In the genomic region with DNA sequence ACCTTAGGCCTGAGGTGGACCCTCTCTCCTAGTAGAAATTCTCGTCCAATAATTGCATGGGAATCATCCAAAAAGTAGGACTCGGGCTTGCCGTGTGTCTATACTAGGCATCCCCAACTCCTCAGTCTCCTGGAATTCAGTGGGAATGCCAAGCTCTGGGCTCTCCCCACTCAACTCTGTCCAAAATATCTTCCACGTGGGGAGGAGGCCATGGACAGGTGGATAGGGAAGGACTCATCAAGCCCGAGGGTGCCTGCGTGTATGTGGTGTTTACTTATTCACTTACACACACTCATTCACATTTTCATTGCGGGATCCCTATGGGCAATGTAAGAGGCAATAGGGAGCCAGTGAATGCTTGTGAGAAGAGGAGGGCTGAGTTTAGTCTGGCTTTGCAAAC, we compare ENCODE assay signal across 32 cellular contexts.
"Had no signal": no experiment of that assay in that cellular context is flagged by ENCODE, and none has a peak within 500 bp of the region (broad histone marks: within the 10 kb centered on the region; RNA-seq: fewer than 3 reads in every experiment).

No MANE protein-coding gene starts in this region.

- H3K4me1 Mint-ChIP-seq: activated CD4-positive, alpha-beta memory T cell treated with anti-CD3 and anti-CD28 coated beads, Interleukin-2, amount 10 ng/mL, durations not matched to agents 7 days and 5 days; activated CD8-positive, alpha-beta memory T cell treated with anti-CD3 and anti-CD28 coated beads, Interleukin-2, amount 10 ng/mL, durations not matched to agents 7 days and 5 days; activated naive CD4-positive, alpha-beta T cell treated with anti-CD3 and anti-CD28 coated beads, Interleukin-2, amount 10 ng/mL, durations not matched to agents 7 days and 5 days; activated naive CD8-positive, alpha-beta T cell treated with anti-CD3 and anti-CD28 coated beads, Interleukin-2, amount 50 U/mL, for 24 hours had no signal

- H3K36me3 Mint-ChIP-seq: activated CD8-positive, alpha-beta memory T cell treated with anti-CD3 and anti-CD28 coated beads, Interleukin-2, amount 10 ng/mL, durations not matched to agents 7 days and 5 days; activated naive CD4-positive, alpha-beta T cell treated with anti-CD3 and anti-CD28 coated beads, Interleukin-2, amount 10 ng/mL, durations not matched to agents 7 days and 5 days; activated naive CD8-positive, alpha-beta T cell had no signal

- H3K4me2 ChIP-seq: KMS-11, PC-9 had no signal

- DNase-seq: activated CD4-positive, alpha-beta memory T cell treated with anti-CD3 and anti-CD28 coated beads, Interleukin-2, amount 10 ng/mL, durations not matched to agents 7 days and 5 days; activated CD4-positive, alpha-beta T cell treated with anti-CD3 and anti-CD28 coated beads for 1 hour; activated CD4-positive, alpha-beta T cell treated with anti-CD3 and anti-CD28 coated beads for 48 hours; activated CD4-positive, CD25-positive, alpha-beta regulatory T cell; activated CD8-positive, alpha-beta memory T cell treated with anti-CD3 and anti-CD28 coated beads for 24 hours; activated CD8-positive, alpha-beta memory T cell treated with anti-CD3 and anti-CD28 coated beads, Interleukin-2, amount 10 ng/mL, durations not matched to agents 7 days and 5 days; activated CD8-positive, alpha-beta memory T cell treated with anti-CD3 and anti-CD28 coated beads, Interleukin-2, amount 50 U/mL, for 48 hours; activated effector memory CD4-positive, alpha-beta T cell treated with Interleukin-2 at 50 U/mL for 16 hours; activated naive CD4-positive, alpha-beta T cell treated with anti-CD3 and anti-CD28 coated beads, Interleukin-2, amount 10 ng/mL, durations not matched to agents 7 days and 5 days; activated naive CD8-positive, alpha-beta T cell treated with anti-CD3 and anti-CD28 coated beads, Interleukin-2, amount 50 U/mL, for 24 hours; activated T-cell treated with anti-CD3 and anti-CD28 coated beads, Interleukin-2, amount 50 U/mL, for 48 hours; anterior cingulate cortex; brain microvascular endothelial cell; central memory CD4-positive, alpha-beta T cell; NCI-H1092 treated with DMSO at 0.1 percent for 48 hours; NCI-H1417; NCI-H146; NCI-H187; NCI-H2081; NCI-H226; NCI-H446 treated with DMSO at 0.1 percent for 48 hours; NCI-H524 treated with DMSO at 0.1 percent for 48 hours; NK-92 treated with Interleukin-12 subunit alpha and Interleukin-12 subunit beta, amount 100 ng/mL, for 24 hours; PC-9; SHP77; SJCRH30; T1000; WERI-Rb-1 had no signal

- H3K9me3 ChIP-seq: SJCRH30 had no signal

- H3K9ac ChIP-seq: KMS-11 had no signal

- H3K4me3 Mint-ChIP-seq: activated CD4-positive, alpha-beta memory T cell treated with anti-CD3 and anti-CD28 coated beads, Interleukin-2, amount 10 ng/mL, durations not matched to agents 7 days and 5 days; activated CD8-positive, alpha-beta memory T cell treated with anti-CD3 and anti-CD28 coated beads, Interleukin-2, amount 10 ng/mL, durations not matched to agents 7 days and 5 days; activated naive CD4-positive, alpha-beta T cell treated with anti-CD3 and anti-CD28 coated beads, Interleukin-2, amount 10 ng/mL, durations not matched to agents 7 days and 5 days; activated naive CD8-positive, alpha-beta T cell; activated naive CD8-positive, alpha-beta T cell treated with anti-CD3 and anti-CD28 coated beads, Interleukin-2, amount 50 U/mL, for 24 hours had no signal

- H3K27ac Mint-ChIP-seq: activated CD4-positive, alpha-beta memory T cell treated with anti-CD3 and anti-CD28 coated beads, Interleukin-2, amount 10 ng/mL, durations not matched to agents 7 days and 5 days; activated CD8-positive, alpha-beta memory T cell treated with anti-CD3 and anti-CD28 coated beads, Interleukin-2, amount 10 ng/mL, durations not matched to agents 7 days and 5 days; activated naive CD4-positive, alpha-beta T cell treated with anti-CD3 and anti-CD28 coated beads, Interleukin-2, amount 10 ng/mL, durations not matched to agents 7 days and 5 days; activated naive CD8-positive, alpha-beta T cell; activated naive CD8-positive, alpha-beta T cell treated with anti-CD3 and anti-CD28 coated beads, Interleukin-2, amount 50 U/mL, for 24 hours had no signal

- H3K36me3 ChIP-seq: brain microvascular endothelial cell, SJCRH30, WERI-Rb-1 had no signal

- H3K9me3 Mint-ChIP-seq: activated naive CD4-positive, alpha-beta T cell treated with anti-CD3 and anti-CD28 coated beads, Interleukin-2, amount 10 ng/mL, durations not matched to agents 7 days and 5 days; activated naive CD8-positive, alpha-beta T cell treated with anti-CD3 and anti-CD28 coated beads, Interleukin-2, amount 50 U/mL, for 24 hours had no signal

- H3K27me3 ChIP-seq: SJCRH30 had no signal

- FAIRE-seq: RCC 7860 had no signal

- H3K27ac ChIP-seq: brain microvascular endothelial cell, KMS-11, PC-9, SK-N-MC, WERI-Rb-1 had no signal

- H2AFZ ChIP-seq: PC-9 had no signal

- H3K4me3 ChIP-seq: PC-9, SJCRH30, SK-N-MC had no signal

- ATAC-seq: activated CD8-positive, alpha-beta memory T cell treated with anti-CD3 and anti-CD28 coated beads, Interleukin-2, amount 10 ng/mL, durations not matched to agents 7 days and 5 days; activated naive CD8-positive, alpha-beta T cell treated with anti-CD3 and anti-CD28 coated beads, Interleukin-2, amount 50 U/mL, for 24 hours had no signal
